Comparison of ENCODE assay signal across 19 cellular contexts in genomic region chr9:127393680-127394079, GRCh38. TPM values are rescaled to one million over a fixed set of nuclear protein-coding genes. Genes with fewer than 3 reads are reported as not detected.
DNase-seq lines count a peak whose midpoint lies in the region; ATAC-seq and TF ChIP-seq lines count a peak whose summit lies in the region.
"Had no signal": no experiment of that assay in that cellular context is flagged by ENCODE, and none has a peak within 500 bp of the region (broad histone marks: within the 10 kb centered on the region; RNA-seq: fewer than 3 reads in every experiment).

No MANE protein-coding gene starts in this region.

- no peak overlapping the region for H3K4me3 Mint-ChIP-seq in Caco-2 (ENCODE audit: unreplicated experiment)
- H3K4me3 Mint-ChIP-seq: activated CD8-positive, alpha-beta memory T cell treated with anti-CD3 and anti-CD28 coated beads, Interleukin-2, amount 10 ng/mL, durations not matched to agents 7 days and 5 days had no signal

- BruUV-seq in Caco-2 (replicated peaks; lab: Mats Ljungman, UMichigan) = no TSS peak
- BruUV-seq in OCI-LY7 (replicated peaks; lab: Mats Ljungman, UMichigan) = no TSS peak
- BruUV-seq in PC-9 (replicated peaks; lab: Mats Ljungman, UMichigan) = no TSS peak

- H3K9me3 ChIP-seq in Caco-2 (no peaks in the 10 kb centered on the region), OCI-LY7 (ENCODE audit: low read length) (no peaks in the 10 kb centered on the region), PC-9 (ENCODE audit: insufficient read depth, low read depth) (no peaks in the 10 kb centered on the region), esophagus muscularis mucosa (no peaks in the 10 kb centered on the region)
- H3K9me3 ChIP-seq: adrenal gland, pancreas, SJCRH30, suprapubic skin had no signal

- DNase-seq in Caco-2 (peak in 1 of 2 experiments; percentile 4), OCI-LY7 (ENCODE audit: low spot score) (no peak), coronary artery (ENCODE audit: low spot score) (peak; percentile 7), mesendoderm (peak; percentile 22), PC-9 (no peak), esophagus muscularis mucosa (ENCODE audit: extremely low spot score) (no peak)
- no peak for DNase-seq in effector CD4-positive, alpha-beta T cell
- DNase-seq: activated CD4-positive, alpha-beta T cell treated with anti-CD3 and anti-CD28 coated beads for 1 hour; activated CD8-positive, alpha-beta memory T cell treated with anti-CD3 and anti-CD28 coated beads, Interleukin-2, amount 10 ng/mL, durations not matched to agents 7 days and 5 days; COR-L47; dermis blood vessel endothelial cell; NCI-H526 treated with DMSO at 0.1 percent for 48 hours; pancreas; SJCRH30; stimulated activated CD4-positive, alpha-beta T cell treated with anti-CD3 and anti-CD28 coated beads, Interleukin-4, amount 100 ng/mL, for 1 hour had no signal

- no peaks in the 10 kb centered on the region for H3K79me2 ChIP-seq in OCI-LY7 (ENCODE audit: insufficient read depth, low read depth, low read length)
- peaks cover 2% of the 10 kb centered on the region for H3K79me2 ChIP-seq in mesendoderm (ENCODE audit: control insufficient read depth, insufficient read depth, low read length)
- H3K79me2 ChIP-seq in PC-9 (ENCODE audit: low read depth) = 0 out of 2 replicates have a peak, but pooled peaks cover 6% of the 10 kb centered on the region

- peaks cover 43% of the 10 kb centered on the region for H3K4me1 Mint-ChIP-seq in Caco-2 (ENCODE audit: low read depth, unreplicated experiment)

- H3K4me2 ChIP-seq in OCI-LY7 (ENCODE audit: low read length) (no peak overlapping the region), mesendoderm (ENCODE audit: low read length) (no peak overlapping the region), PC-9 (no peak overlapping the region)

- H4K8ac ChIP-seq in mesendoderm (ENCODE audit: low read depth, low read length) = no peak overlapping the region

- H3K27ac Mint-ChIP-seq in Caco-2 (ENCODE audit: unreplicated experiment) = peak overlapping the region; percentile 80
- H3K27ac Mint-ChIP-seq: activated CD8-positive, alpha-beta memory T cell treated with anti-CD3 and anti-CD28 coated beads, Interleukin-2, amount 10 ng/mL, durations not matched to agents 7 days and 5 days had no signal

- no peaks in the 10 kb centered on the region for H3K9me3 Mint-ChIP-seq in Caco-2 (ENCODE audit: unreplicated experiment)

- TF ChIP-seq CTCF in Caco-2 (IDR thresholded peaks at IDR 0.05; ENCODE audit: insufficient read depth in 1 of 2, low read depth in 1 of 2, low read length in 1 of 2, severe bottlenecking in 1 of 2, unreplicated experiment in 1 of 2) (no peak), OCI-LY7 (conservative IDR thresholded peaks at IDR 0.05; ENCODE audit: low read length) (0 out of 2 replicates have a peak, but pooled peaks have one; percentile 16), coronary artery (IDR thresholded peaks at IDR 0.05) (no peak), PC-9 (conservative IDR thresholded peaks at IDR 0.05) (no peak), esophagus muscularis mucosa (IDR thresholded peaks at IDR 0.05) (no peak)

- H2AFZ ChIP-seq in OCI-LY7 (ENCODE audit: low read length) = no peak overlapping the region
- no peak overlapping the region for H2AFZ ChIP-seq in PC-9

- CTCF ChIA-PET in Caco-2 (lab: Charles Lee) (interaction anchor here (1.3 to 1.4 kb wide), 2 partner anchors 33 to 179 kb away, joined by 3 to 5 read pairs; no protein-coding TSS in a partner anchor), OCI-LY7 (lab: Charles Lee; ENCODE audit: unreplicated experiment) (no interaction called here), PC-9 (lab: Charles Lee) (interaction anchor here (0.6 kb wide), 1 partner anchor 57 kb away, joined by 10 read pairs; no protein-coding TSS in a partner anchor)

- no peak overlapping the region for H3K9ac ChIP-seq in mesendoderm (ENCODE audit: low read length)

- no peak overlapping the region for H3K4me3 ChIP-seq in Caco-2 (ENCODE audit: low read depth, low read length)
- no peak overlapping the region for H3K4me3 ChIP-seq in OCI-LY7 (ENCODE audit: low read depth, low read length, poor library complexity, severe bottlenecking)
- no peak overlapping the region for H3K4me3 ChIP-seq in coronary artery
- H3K4me3 ChIP-seq in mesendoderm (ENCODE audit: low read length) = no peak overlapping the region
- no peak overlapping the region for H3K4me3 ChIP-seq in PC-9
- H3K4me3 ChIP-seq in esophagus muscularis mucosa = no peak overlapping the region
- H3K4me3 ChIP-seq: adrenal gland, pancreas, SJCRH30, suprapubic skin had no signal

- no peak overlapping the region for H3K23ac ChIP-seq in mesendoderm (ENCODE audit: low read length)

- H3K27me3 Mint-ChIP-seq in Caco-2 (ENCODE audit: insufficient read depth, unreplicated experiment) = no peaks in the 10 kb centered on the region

- no peak overlapping the region for H3K4ac ChIP-seq in mesendoderm (ENCODE audit: low read depth, low read length)

- H4K20me1 ChIP-seq in OCI-LY7 (ENCODE audit: insufficient read depth, low read length) (no peaks in the 10 kb centered on the region), PC-9 (ENCODE audit: insufficient read depth) (0 out of 2 replicates have a peak, but pooled peaks cover 4% of the 10 kb centered on the region)

- intact Hi-C loops in Caco-2 (cut with micrococcal nuclease; ENCODE audit: unreplicated experiment) (loop anchor here (10.0 kb wide), 1 partner anchor 109 kb away; no protein-coding TSS in a partner anchor), OCI-LY7 (cut with micrococcal nuclease; ENCODE audit: unreplicated experiment) (loop anchor here (10.0 kb wide), 1 partner anchor 119 kb away; no protein-coding TSS in a partner anchor), PC-9 (cut with micrococcal nuclease; ENCODE audit: unreplicated experiment) (loop anchor here (10.0 kb wide), 1 partner anchor 181 kb away; no protein-coding TSS in a partner anchor), esophagus muscularis mucosa (cut with DNase I) (no loop called here)

- no peak overlapping the region for H4K5ac ChIP-seq in mesendoderm (ENCODE audit: low read length)

- H2BK5ac ChIP-seq in mesendoderm (ENCODE audit: low read length) = no peak overlapping the region

- no peak overlapping the region for H2BK120ac ChIP-seq in mesendoderm (ENCODE audit: low read depth, low read length)

- H3K18ac ChIP-seq in mesendoderm (ENCODE audit: low read length) = no peak overlapping the region

- H3K36me3 Mint-ChIP-seq in Caco-2 (ENCODE audit: insufficient read depth, unreplicated experiment) = peaks cover 33% of the 10 kb centered on the region
- H3K36me3 Mint-ChIP-seq: activated CD8-positive, alpha-beta memory T cell treated with anti-CD3 and anti-CD28 coated beads, Interleukin-2, amount 10 ng/mL, durations not matched to agents 7 days and 5 days had no signal

- H3K79me1 ChIP-seq in mesendoderm (ENCODE audit: low read length) = peaks cover 3% of the 10 kb centered on the region

- H3K56ac ChIP-seq in mesendoderm (ENCODE audit: low read length) = no peak overlapping the region

- H3K4me1 ChIP-seq in Caco-2 (peaks cover 64% of the 10 kb centered on the region), OCI-LY7 (ENCODE audit: insufficient read depth, low read length, poor library complexity, severe bottlenecking) (peaks cover 12% of the 10 kb centered on the region), mesendoderm (ENCODE audit: control insufficient read depth, low read depth, low read length) (peaks cover 3% of the 10 kb centered on the region), PC-9 (replicated peaks; ENCODE audit: insufficient read depth) (peaks cover 24% of the 10 kb centered on the region), esophagus muscularis mucosa (peaks cover 11 to 21% (median 20%) of the 10 kb centered on the region in 4 donors)

- WGBS in mesendoderm (ENCODE audit: extremely low coverage, insufficient coverage, low lambda C conversion rate) = no CpG with 5 or more reads among the region's 2 CpGs
- 65% methylated on average over 2 of the region's 2 CpGs for WGBS in esophagus muscularis mucosa

- H2BK15ac ChIP-seq in mesendoderm (replicated peaks; ENCODE audit: low read depth) = no peak overlapping the region

- H3K27me3 ChIP-seq in Caco-2 (replicated peaks; ENCODE audit: control insufficient read depth, insufficient read depth, low read length) (no peaks in the 10 kb centered on the region), mesendoderm (ENCODE audit: insufficient read depth, low read length, poor library complexity) (no peaks in the 10 kb centered on the region), PC-9 (ENCODE audit: insufficient read depth, low read depth) (no peaks in the 10 kb centered on the region), esophagus muscularis mucosa (no peaks in the 10 kb centered on the region)
- H3K27me3 ChIP-seq: adrenal gland, pancreas, SJCRH30, suprapubic skin had no signal

- no peaks in the 10 kb centered on the region for H3K36me3 ChIP-seq in Caco-2 (ENCODE audit: control insufficient read depth, insufficient read depth, low read length)
- no peaks in the 10 kb centered on the region for H3K36me3 ChIP-seq in OCI-LY7 (ENCODE audit: insufficient read depth, low read length)
- no peaks in the 10 kb centered on the region for H3K36me3 ChIP-seq in mesendoderm (ENCODE audit: control insufficient read depth, insufficient read depth, low read length)
- H3K36me3 ChIP-seq in PC-9 (ENCODE audit: low read depth) = no peaks in the 10 kb centered on the region
- H3K36me3 ChIP-seq in esophagus muscularis mucosa = peaks cover 0 to 21% (median 11%) of the 10 kb centered on the region in 4 donors
- H3K36me3 ChIP-seq: pancreas, SJCRH30 had no signal

- no peak overlapping the region for H3K27ac ChIP-seq in OCI-LY7 (ENCODE audit: low read depth, low read length, poor library complexity, severe bottlenecking)
- H3K27ac ChIP-seq in coronary artery = no peak overlapping the region
- no peak overlapping the region for H3K27ac ChIP-seq in mesendoderm (ENCODE audit: low read depth, low read length)
- H3K27ac ChIP-seq in PC-9 = no peak overlapping the region
- H3K27ac ChIP-seq in esophagus muscularis mucosa (replicated peaks in 1 of 4) = no peak overlapping the region
- H3K27ac ChIP-seq: adrenal gland, pancreas, SJCRH30, suprapubic skin had no signal

- TF ChIP-seq EP300 in esophagus muscularis mucosa (IDR thresholded peaks at IDR 0.05) = no peak

- H3K9me2 ChIP-seq in OCI-LY7 (ENCODE audit: insufficient read depth, low read length) (no peaks in the 10 kb centered on the region), PC-9 (ENCODE audit: insufficient read depth) (no peaks in the 10 kb centered on the region)

- no peak overlapping the region for H2AK5ac ChIP-seq in mesendoderm (ENCODE audit: low read length)

- ATAC-seq in GM21528 (IDR thresholded peaks at IDR 0.05; ENCODE audit: low FRiP score, unreplicated experiment) = no peak
- ATAC-seq: activated CD8-positive, alpha-beta memory T cell treated with anti-CD3 and anti-CD28 coated beads, Interleukin-2, amount 10 ng/mL, durations not matched to agents 7 days and 5 days; HepG2; pancreas had no signal

- TF ChIP-seq POLR2A in esophagus muscularis mucosa (IDR thresholded peaks at IDR 0.05; ENCODE audit: low read depth) = no peak

- H3F3A ChIP-seq in PC-9 (ENCODE audit: insufficient read depth, low read depth) = peaks cover 16% of the 10 kb centered on the region; the same call in 1 of the 2 replicates

- POLR2A ChIA-PET in Caco-2 (lab: Charles Lee) (interaction anchor here (0.5 to 1.0 kb wide), 3 partner anchors 31 to 53 kb away, joined by 3 to 6 read pairs (median 3); no protein-coding TSS in a partner anchor), OCI-LY7 (lab: Charles Lee) (no interaction called here), PC-9 (lab: Charles Lee; ENCODE audit: unreplicated experiment) (interaction anchor here (0.6 kb wide), 1 partner anchor 9 kb away, joined by 11 read pairs; no protein-coding TSS in a partner anchor)

RNA-seq across cellular contexts. Expression of gene SLC2A8, which starts 3.3 kb away (rescaled TPM):
- total RNA-seq in Caco-2 (2022) (141 and 144 TPM in 2 replicates), OCI-LY7 (2022) (18.0 and 19.6 TPM in 2 replicates), PC-9 (2021) (19.1 and 24.6 TPM in 2 replicates), esophagus muscularis mucosa (10 to 100 TPM; 27.0 to 34.5 (median 31.7) TPM)
- total RNA-seq in OCI-LY7 (2014; rRNA removed; shearing (Covaris generic)) = 5.6 and 11.9 TPM in 2 replicates
- 10.7 TPM for polyA plus RNA-seq in mesendoderm (2013, experiment 1 of 2)
- 10.9 TPM for polyA plus RNA-seq in mesendoderm (2013, experiment 2 of 2)

RNA-seq across cellular contexts. Expression of gene ZNF79, which starts 30.5 kb away (rescaled TPM):
- total RNA-seq in Caco-2 (2022) (9.2 and 9.3 TPM in 2 replicates), OCI-LY7 (2022) (9.3 and 9.4 TPM in 2 replicates), PC-9 (2021) (5.5 and 5.8 TPM in 2 replicates), esophagus muscularis mucosa (10 to 100 TPM in 3 of 4 donors, 1 to 10 TPM in 1; 8.3 to 12.8 (median 11.2) TPM)
- total RNA-seq in OCI-LY7 (2014; rRNA removed; shearing (Covaris generic)) = 14.1 and 14.9 TPM in 2 replicates
- polyA plus RNA-seq in mesendoderm (2013, experiment 1 of 2) = 1.9 TPM
- 1.8 TPM for polyA plus RNA-seq in mesendoderm (2013, experiment 2 of 2)

RNA-seq across cellular contexts. Expression of gene RPL12, which starts 57.5 kb away (rescaled TPM):
- total RNA-seq in Caco-2 (2022) = 1,592 and 1,641 TPM in 2 replicates
- 1,855 and 1,868 TPM in 2 replicates for total RNA-seq in OCI-LY7 (2014; rRNA removed; shearing (Covaris generic))
- total RNA-seq in OCI-LY7 (2022) = 1,622 and 1,726 TPM in 2 replicates
- polyA plus RNA-seq in mesendoderm (2013, experiment 1 of 2) = 3,187 TPM
- polyA plus RNA-seq in mesendoderm (2013, experiment 2 of 2) = 3,242 TPM
- 1,648 and 1,717 TPM in 2 replicates for total RNA-seq in PC-9 (2021)
- total RNA-seq in esophagus muscularis mucosa = 1,000 to 10,000 TPM in 3 of 4 donors, 100 to 1,000 TPM in 1; 880 to 2,334 (median 1,732) TPM

RNA-seq across cellular contexts. Expression of gene LRSAM1, which starts 57.6 kb away (rescaled TPM):
- total RNA-seq in Caco-2 (2022) = 25.8 and 26.2 TPM in 2 replicates
- total RNA-seq in OCI-LY7 (2014; rRNA removed; shearing (Covaris generic)) = 13.6 and 20.8 TPM in 2 replicates
- total RNA-seq in OCI-LY7 (2022) = 32.2 and 34.1 TPM in 2 replicates
- polyA plus RNA-seq in mesendoderm (2013, experiment 1 of 2) = 7.8 TPM
- polyA plus RNA-seq in mesendoderm (2013, experiment 2 of 2) = 8.5 TPM
- 44.0 and 63.9 TPM in 2 replicates for total RNA-seq in PC-9 (2021)
- 10 to 100 TPM; 13.6 to 26.2 (median 18.8) TPM for total RNA-seq in esophagus muscularis mucosa

Comparison
In these comparisons a context has a peak if more than half of its experiments do, and no peak if none do; other contexts are left out.
1. DNase-seq: peak in coronary artery (single experiment) and mesendoderm (single experiment); none in OCI-LY7 (single experiment), PC-9 (0 of 2), effector CD4-positive, alpha-beta T cell (single experiment) and esophagus muscularis mucosa (single experiment).